ENCODE assay signal across 1 cellular context in genomic region chr3:81985996-81986723, GRCh38.
A peak's percentile ranks its signal among the peaks of the same experiment; 100 is the strongest.
TF ChIP-seq lines count a peak whose summit lies in the region.

No MANE protein-coding gene starts in this region.

TF ChIP-seq in HepG2, 621 proteins besides CTCF, POLR2A, EP300 and RAD21 (continued from another document and continues in another):
- TF ChIP-seq, protein P1, sequence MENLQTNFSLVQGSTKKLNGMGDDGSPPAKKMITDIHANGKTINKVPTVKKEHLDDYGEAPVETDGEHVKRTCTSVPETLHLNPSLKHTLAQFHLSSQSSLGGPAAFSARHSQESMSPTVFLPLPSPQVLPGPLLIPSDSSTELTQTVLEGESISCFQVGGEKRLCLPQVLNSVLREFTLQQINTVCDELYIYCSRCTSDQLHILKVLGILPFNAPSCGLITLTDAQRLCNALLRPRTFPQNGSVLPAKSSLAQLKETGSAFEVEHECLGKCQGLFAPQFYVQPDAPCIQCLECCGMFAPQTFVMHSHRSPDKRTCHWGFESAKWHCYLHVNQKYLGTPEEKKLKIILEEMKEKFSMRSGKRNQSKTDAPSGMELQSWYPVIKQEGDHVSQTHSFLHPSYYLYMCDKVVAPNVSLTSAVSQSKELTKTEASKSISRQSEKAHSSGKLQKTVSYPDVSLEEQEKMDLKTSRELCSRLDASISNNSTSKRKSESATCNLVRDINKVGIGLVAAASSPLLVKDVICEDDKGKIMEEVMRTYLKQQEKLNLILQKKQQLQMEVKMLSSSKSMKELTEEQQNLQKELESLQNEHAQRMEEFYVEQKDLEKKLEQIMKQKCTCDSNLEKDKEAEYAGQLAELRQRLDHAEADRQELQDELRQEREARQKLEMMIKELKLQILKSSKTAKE (CRISPR knock-in tag; IDR thresholded peaks at IDR 0.05; ENCODE audit: borderline replicate concordance), result no peak
- TF ChIP-seq, protein P2, sequence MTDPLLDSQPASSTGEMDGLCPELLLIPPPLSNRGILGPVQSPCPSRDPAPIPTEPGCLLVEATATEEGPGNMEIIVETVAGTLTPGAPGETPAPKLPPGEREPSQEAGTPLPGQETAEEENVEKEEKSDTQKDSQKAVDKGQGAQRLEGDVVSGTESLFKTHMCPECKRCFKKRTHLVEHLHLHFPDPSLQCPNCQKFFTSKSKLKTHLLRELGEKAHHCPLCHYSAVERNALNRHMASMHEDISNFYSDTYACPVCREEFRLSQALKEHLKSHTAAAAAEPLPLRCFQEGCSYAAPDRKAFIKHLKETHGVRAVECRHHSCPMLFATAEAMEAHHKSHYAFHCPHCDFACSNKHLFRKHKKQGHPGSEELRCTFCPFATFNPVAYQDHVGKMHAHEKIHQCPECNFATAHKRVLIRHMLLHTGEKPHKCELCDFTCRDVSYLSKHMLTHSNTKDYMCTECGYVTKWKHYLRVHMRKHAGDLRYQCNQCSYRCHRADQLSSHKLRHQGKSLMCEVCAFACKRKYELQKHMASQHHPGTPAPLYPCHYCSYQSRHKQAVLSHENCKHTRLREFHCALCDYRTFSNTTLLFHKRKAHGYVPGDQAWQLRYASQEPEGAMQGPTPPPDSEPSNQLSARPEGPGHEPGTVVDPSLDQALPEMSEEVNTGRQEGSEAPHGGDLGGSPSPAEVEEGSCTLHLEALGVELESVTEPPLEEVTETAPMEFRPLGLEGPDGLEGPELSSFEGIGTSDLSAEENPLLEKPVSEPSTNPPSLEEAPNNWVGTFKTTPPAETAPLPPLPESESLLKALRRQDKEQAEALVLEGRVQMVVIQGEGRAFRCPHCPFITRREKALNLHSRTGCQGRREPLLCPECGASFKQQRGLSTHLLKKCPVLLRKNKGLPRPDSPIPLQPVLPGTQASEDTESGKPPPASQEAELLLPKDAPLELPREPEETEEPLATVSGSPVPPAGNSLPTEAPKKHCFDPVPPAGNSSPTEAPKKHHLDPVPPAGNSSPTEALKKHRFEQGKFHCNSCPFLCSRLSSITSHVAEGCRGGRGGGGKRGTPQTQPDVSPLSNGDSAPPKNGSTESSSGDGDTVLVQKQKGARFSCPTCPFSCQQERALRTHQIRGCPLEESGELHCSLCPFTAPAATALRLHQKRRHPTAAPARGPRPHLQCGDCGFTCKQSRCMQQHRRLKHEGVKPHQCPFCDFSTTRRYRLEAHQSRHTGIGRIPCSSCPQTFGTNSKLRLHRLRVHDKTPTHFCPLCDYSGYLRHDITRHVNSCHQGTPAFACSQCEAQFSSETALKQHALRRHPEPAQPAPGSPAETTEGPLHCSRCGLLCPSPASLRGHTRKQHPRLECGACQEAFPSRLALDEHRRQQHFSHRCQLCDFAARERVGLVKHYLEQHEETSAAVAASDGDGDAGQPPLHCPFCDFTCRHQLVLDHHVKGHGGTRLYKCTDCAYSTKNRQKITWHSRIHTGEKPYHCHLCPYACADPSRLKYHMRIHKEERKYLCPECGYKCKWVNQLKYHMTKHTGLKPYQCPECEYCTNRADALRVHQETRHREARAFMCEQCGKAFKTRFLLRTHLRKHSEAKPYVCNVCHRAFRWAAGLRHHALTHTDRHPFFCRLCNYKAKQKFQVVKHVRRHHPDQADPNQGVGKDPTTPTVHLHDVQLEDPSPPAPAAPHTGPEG (CRISPR knock-in tag; IDR thresholded peaks at IDR 0.05), result no peak
- TF ChIP-seq ZSCAN20 (CRISPR knock-in tag; IDR thresholded peaks at IDR 0.05; ENCODE audit: borderline replicate concordance) (no peak), FOSL2 (CRISPR knock-in tag; IDR thresholded peaks at IDR 0.05) (no peak), RELA (CRISPR knock-in tag; IDR thresholded peaks at IDR 0.05) (no peak), ZNF326 (CRISPR knock-in tag; IDR thresholded peaks at IDR 0.05; ENCODE audit: borderline replicate concordance) (no peak), ZFP41 (CRISPR knock-in tag; IDR thresholded peaks at IDR 0.05; ENCODE audit: borderline replicate concordance) (no peak), ZNF644 (CRISPR knock-in tag; IDR thresholded peaks at IDR 0.05; ENCODE audit: low read depth) (0 out of 2 replicates have a peak, but pooled peaks have one; percentile 56), NR1H2 (CRISPR knock-in tag; IDR thresholded peaks at IDR 0.05; ENCODE audit: borderline replicate concordance, low read depth) (no peak), SPEN (CRISPR knock-in tag; IDR thresholded peaks at IDR 0.05; ENCODE audit: low read depth) (no peak; the same call in 1 of the 2 replicates), ZNF281 (CRISPR knock-in tag; IDR thresholded peaks at IDR 0.05; ENCODE audit: borderline replicate concordance) (no peak), TOPORS (CRISPR knock-in tag; IDR thresholded peaks at IDR 0.05) (no peak), ZNF230 (CRISPR knock-in tag; IDR thresholded peaks at IDR 0.05) (no peak), RBAK (CRISPR knock-in tag; IDR thresholded peaks at IDR 0.05) (no peak), PTBP1 (IDR thresholded peaks at IDR 0.05; ENCODE audit: low read depth, low read length, poor library complexity, severe bottlenecking) (no peak), NFYB (CRISPR knock-in tag; IDR thresholded peaks at IDR 0.05) (no peak), PCBP2 (optimal IDR thresholded peaks at IDR 0.05; ENCODE audit: low read depth, low read length, poor library complexity, severe bottlenecking) (no peak), ZNF746 (CRISPR knock-in tag; IDR thresholded peaks at IDR 0.05) (no peak), ZNF703 (CRISPR knock-in tag; IDR thresholded peaks at IDR 0.05; ENCODE audit: borderline replicate concordance) (no peak), ZNF414 (CRISPR knock-in tag; IDR thresholded peaks at IDR 0.05) (no peak), SIN3A (IDR thresholded peaks at IDR 0.05; ENCODE audit: borderline replicate concordance, low read depth, low read length) (no peak), SNAI1 (CRISPR knock-in tag; IDR thresholded peaks at IDR 0.05; ENCODE audit: borderline replicate concordance) (no peak), KMT2A (CRISPR knock-in tag; IDR thresholded peaks at IDR 0.05) (peak; percentile 58; the same call in 1 of the 2 replicates), TMF1 (CRISPR knock-in tag; IDR thresholded peaks at IDR 0.05; ENCODE audit: low read depth) (no peak), KLF9 (CRISPR knock-in tag; IDR thresholded peaks at IDR 0.05; ENCODE audit: low read depth) (no peak), RXRB (CRISPR knock-in tag; IDR thresholded peaks at IDR 0.05; ENCODE audit: borderline replicate concordance) (peak; percentile 43; the same call in 1 of the 2 replicates), ISL2 (CRISPR knock-in tag; IDR thresholded peaks at IDR 0.05) (no peak), FOXA1 (IDR thresholded peaks at IDR 0.05) (no peak), FOXA1 (CRISPR knock-in tag; IDR thresholded peaks at IDR 0.05) (no peak), HOXA5 (CRISPR knock-in tag; IDR thresholded peaks at IDR 0.05) (no peak), ZMYM3 (CRISPR knock-in tag; IDR thresholded peaks at IDR 0.05) (no peak), ZMAT3 (CRISPR knock-in tag; conservative IDR thresholded peaks at IDR 0.05) (no peak), KDM6A (CRISPR knock-in tag; IDR thresholded peaks at IDR 0.05; ENCODE audit: low read depth) (no peak), FLYWCH1 (CRISPR knock-in tag; IDR thresholded peaks at IDR 0.05) (no peak), PCBP1 (IDR thresholded peaks at IDR 0.05; ENCODE audit: borderline replicate concordance, low read depth, low read length) (no peak), ATRX (CRISPR knock-in tag; IDR thresholded peaks at IDR 0.05; ENCODE audit: borderline replicate concordance) (no peak), ZNF207 (IDR thresholded peaks at IDR 0.05; ENCODE audit: borderline replicate concordance) (no peak)
- TF ChIP-seq, protein P3, sequence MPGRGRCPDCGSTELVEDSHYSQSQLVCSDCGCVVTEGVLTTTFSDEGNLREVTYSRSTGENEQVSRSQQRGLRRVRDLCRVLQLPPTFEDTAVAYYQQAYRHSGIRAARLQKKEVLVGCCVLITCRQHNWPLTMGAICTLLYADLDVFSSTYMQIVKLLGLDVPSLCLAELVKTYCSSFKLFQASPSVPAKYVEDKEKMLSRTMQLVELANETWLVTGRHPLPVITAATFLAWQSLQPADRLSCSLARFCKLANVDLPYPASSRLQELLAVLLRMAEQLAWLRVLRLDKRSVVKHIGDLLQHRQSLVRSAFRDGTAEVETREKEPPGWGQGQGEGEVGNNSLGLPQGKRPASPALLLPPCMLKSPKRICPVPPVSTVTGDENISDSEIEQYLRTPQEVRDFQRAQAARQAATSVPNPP (CRISPR knock-in tag; IDR thresholded peaks at IDR 0.05), result no peak
- TF ChIP-seq, protein P4, sequence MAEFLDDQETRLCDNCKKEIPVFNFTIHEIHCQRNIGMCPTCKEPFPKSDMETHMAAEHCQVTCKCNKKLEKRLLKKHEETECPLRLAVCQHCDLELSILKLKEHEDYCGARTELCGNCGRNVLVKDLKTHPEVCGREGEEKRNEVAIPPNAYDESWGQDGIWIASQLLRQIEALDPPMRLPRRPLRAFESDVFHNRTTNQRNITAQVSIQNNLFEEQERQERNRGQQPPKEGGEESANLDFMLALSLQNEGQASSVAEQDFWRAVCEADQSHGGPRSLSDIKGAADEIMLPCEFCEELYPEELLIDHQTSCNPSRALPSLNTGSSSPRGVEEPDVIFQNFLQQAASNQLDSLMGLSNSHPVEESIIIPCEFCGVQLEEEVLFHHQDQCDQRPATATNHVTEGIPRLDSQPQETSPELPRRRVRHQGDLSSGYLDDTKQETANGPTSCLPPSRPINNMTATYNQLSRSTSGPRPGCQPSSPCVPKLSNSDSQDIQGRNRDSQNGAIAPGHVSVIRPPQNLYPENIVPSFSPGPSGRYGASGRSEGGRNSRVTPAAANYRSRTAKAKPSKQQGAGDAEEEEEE (CRISPR knock-in tag; IDR thresholded peaks at IDR 0.05; ENCODE audit: borderline replicate concordance), result no peak
- TF ChIP-seq, protein P5, sequence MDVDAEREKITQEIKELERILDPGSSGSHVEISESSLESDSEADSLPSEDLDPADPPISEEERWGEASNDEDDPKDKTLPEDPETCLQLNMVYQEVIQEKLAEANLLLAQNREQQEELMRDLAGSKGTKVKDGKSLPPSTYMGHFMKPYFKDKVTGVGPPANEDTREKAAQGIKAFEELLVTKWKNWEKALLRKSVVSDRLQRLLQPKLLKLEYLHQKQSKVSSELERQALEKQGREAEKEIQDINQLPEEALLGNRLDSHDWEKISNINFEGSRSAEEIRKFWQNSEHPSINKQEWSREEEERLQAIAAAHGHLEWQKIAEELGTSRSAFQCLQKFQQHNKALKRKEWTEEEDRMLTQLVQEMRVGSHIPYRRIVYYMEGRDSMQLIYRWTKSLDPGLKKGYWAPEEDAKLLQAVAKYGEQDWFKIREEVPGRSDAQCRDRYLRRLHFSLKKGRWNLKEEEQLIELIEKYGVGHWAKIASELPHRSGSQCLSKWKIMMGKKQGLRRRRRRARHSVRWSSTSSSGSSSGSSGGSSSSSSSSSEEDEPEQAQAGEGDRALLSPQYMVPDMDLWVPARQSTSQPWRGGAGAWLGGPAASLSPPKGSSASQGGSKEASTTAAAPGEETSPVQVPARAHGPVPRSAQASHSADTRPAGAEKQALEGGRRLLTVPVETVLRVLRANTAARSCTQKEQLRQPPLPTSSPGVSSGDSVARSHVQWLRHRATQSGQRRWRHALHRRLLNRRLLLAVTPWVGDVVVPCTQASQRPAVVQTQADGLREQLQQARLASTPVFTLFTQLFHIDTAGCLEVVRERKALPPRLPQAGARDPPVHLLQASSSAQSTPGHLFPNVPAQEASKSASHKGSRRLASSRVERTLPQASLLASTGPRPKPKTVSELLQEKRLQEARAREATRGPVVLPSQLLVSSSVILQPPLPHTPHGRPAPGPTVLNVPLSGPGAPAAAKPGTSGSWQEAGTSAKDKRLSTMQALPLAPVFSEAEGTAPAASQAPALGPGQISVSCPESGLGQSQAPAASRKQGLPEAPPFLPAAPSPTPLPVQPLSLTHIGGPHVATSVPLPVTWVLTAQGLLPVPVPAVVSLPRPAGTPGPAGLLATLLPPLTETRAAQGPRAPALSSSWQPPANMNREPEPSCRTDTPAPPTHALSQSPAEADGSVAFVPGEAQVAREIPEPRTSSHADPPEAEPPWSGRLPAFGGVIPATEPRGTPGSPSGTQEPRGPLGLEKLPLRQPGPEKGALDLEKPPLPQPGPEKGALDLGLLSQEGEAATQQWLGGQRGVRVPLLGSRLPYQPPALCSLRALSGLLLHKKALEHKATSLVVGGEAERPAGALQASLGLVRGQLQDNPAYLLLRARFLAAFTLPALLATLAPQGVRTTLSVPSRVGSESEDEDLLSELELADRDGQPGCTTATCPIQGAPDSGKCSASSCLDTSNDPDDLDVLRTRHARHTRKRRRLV (CRISPR knock-in tag; IDR thresholded peaks at IDR 0.05), result no peak
- TF ChIP-seq, protein P6, sequence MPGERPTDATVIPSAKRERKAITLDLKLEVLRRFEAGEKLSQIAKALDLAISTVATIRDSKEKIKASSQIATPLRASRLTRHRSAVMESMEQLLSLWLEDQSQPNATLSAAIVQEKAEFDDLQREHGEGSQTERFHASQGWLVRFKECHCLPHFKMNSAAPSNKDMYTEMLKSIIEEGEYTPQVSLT (CRISPR knock-in tag; IDR thresholded peaks at IDR 0.05; ENCODE audit: borderline replicate concordance, low read depth), result no peak; the same call in 1 of the 2 replicates
- TF ChIP-seq, protein P7, sequence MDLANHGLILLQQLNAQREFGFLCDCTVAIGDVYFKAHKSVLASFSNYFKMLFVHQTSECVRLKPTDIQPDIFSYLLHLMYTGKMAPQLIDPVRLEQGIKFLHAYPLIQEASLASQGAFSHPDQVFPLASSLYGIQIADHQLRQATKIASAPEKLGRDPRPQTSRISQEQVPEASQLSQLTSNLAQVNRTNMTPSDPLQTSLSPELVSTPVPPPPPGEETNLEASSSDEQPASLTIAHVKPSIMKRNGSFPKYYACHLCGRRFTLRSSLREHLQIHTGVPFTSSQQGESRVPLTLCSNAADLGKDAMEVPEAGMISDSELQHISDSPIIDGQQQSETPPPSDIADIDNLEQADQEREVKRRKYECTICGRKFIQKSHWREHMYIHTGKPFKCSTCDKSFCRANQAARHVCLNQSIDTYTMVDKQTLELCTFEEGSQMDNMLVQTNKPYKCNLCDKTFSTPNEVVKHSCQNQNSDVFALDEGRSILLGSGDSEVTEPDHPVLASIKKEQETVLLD (CRISPR knock-in tag; IDR thresholded peaks at IDR 0.05; ENCODE audit: low read depth), result no peak
